ENCODE assay signal across 8 cellular contexts in genomic region chrX:47523713-47524166, GRCh38. TPM values are rescaled to one million over a fixed set of nuclear protein-coding genes. Genes with fewer than 3 reads are reported as not detected.
DNase-seq lines count a peak whose midpoint lies in the region; ATAC-seq and TF ChIP-seq lines count a peak whose summit lies in the region.

No MANE protein-coding gene starts in this region.

- no peak for DNase-seq in T-helper 1 cell
- no peak for DNase-seq in activated CD8-positive, alpha-beta T cell treated with anti-CD3 and anti-CD28 coated beads for 36 hours
- no peak for DNase-seq in stimulated activated naive CD8-positive, alpha-beta T cell treated with anti-CD3 and anti-CD28 coated beads, Interleukin-15, amount 100 ng/mL, for 72 hours
- no peak for DNase-seq in mesenteric fat pad (ENCODE audit: low spot score)
- no peak for DNase-seq in glomerular visceral epithelial cell (ENCODE audit: extremely low spot score)

- no peaks in the 10 kb centered on the region for H3K36me3 ChIP-seq in iPS-18a (ENCODE audit: control insufficient read depth, low read depth, low read length)

- CTCF ChIA-PET in activated CD8-positive, alpha-beta T cell treated with anti-CD3 and anti-CD28 coated beads for 36 hours (lab: Charles Lee), result interaction anchor here (0.6 to 3.0 kb wide), 28 partner anchors 9 to 687 kb away, joined by 3 to 15 read pairs (median 4); partner anchors contain the start of genes RBM10 and RP2

- no peaks in the 10 kb centered on the region for H3K36me3 Mint-ChIP-seq in T-helper 1 cell treated with Interleukin-12 subunit alpha and Interleukin-12 subunit beta and Interleukin-4 antibody, amounts not matched to agents 30 μg/mL and 1 μg/mL, for 36 hours (ENCODE audit: low read depth)
- H3K36me3 Mint-ChIP-seq in activated CD8-positive, alpha-beta T cell treated with anti-CD3 and anti-CD28 coated beads for 36 hours (ENCODE audit: low read depth), result no peaks in the 10 kb centered on the region

- no peak overlapping the region for H3K9ac ChIP-seq in iPS-18a (ENCODE audit: low read length)

- H3K9me3 Mint-ChIP-seq in T-helper 1 cell treated with Interleukin-12 subunit alpha and Interleukin-12 subunit beta and Interleukin-4 antibody, amounts not matched to agents 30 μg/mL and 1 μg/mL, for 36 hours, result no peaks in the 10 kb centered on the region
- H3K9me3 Mint-ChIP-seq in activated CD8-positive, alpha-beta T cell treated with anti-CD3 and anti-CD28 coated beads for 36 hours, result no peaks in the 10 kb centered on the region
- H3K9me3 Mint-ChIP-seq in stimulated activated naive CD8-positive, alpha-beta T cell treated with anti-CD3 and anti-CD28 coated beads, Interleukin-15, amount 100 ng/mL, for 72 hours, result no peaks in the 10 kb centered on the region

- POLR2A ChIA-PET in activated CD8-positive, alpha-beta T cell treated with anti-CD3 and anti-CD28 coated beads for 36 hours (lab: Charles Lee), result interaction anchor here (0.9 to 1.1 kb wide), 2 partner anchors 27 to 332 kb away, joined by 3 to 4 read pairs; no protein-coding TSS in a partner anchor

- no peak for ATAC-seq in activated CD8-positive, alpha-beta T cell treated with anti-CD3 and anti-CD28 coated beads for 36 hours
- ATAC-seq in stimulated activated naive CD8-positive, alpha-beta T cell treated with anti-CD3 and anti-CD28 coated beads, Interleukin-15, amount 100 ng/mL, for 72 hours, result peak; percentile 22
- ATAC-seq in HG03280 (IDR thresholded peaks at IDR 0.05; ENCODE audit: unreplicated experiment), result no peak

- peak overlapping the region; percentile 56 for H3K4me3 ChIP-seq in iPS-18a (ENCODE audit: low read length)

- no peak for TF ChIP-seq CTCF in activated CD8-positive, alpha-beta T cell treated with anti-CD3 and anti-CD28 coated beads for 36 hours (IDR thresholded peaks at IDR 0.05)

- H3K27ac ChIP-seq in iPS-18a (ENCODE audit: low read length), result no peak overlapping the region

- H3K4me3 Mint-ChIP-seq in T-helper 1 cell treated with Interleukin-12 subunit alpha and Interleukin-12 subunit beta and Interleukin-4 antibody, amounts not matched to agents 30 μg/mL and 1 μg/mL, for 36 hours, result peak overlapping the region; percentile 67
- H3K4me3 Mint-ChIP-seq in activated CD8-positive, alpha-beta T cell treated with anti-CD3 and anti-CD28 coated beads for 36 hours, result peak overlapping the region; percentile 64
- peak overlapping the region; percentile 73 for H3K4me3 Mint-ChIP-seq in stimulated activated naive CD8-positive, alpha-beta T cell treated with anti-CD3 and anti-CD28 coated beads, Interleukin-15, amount 100 ng/mL, for 72 hours

- no peaks in the 10 kb centered on the region for H3K27me3 ChIP-seq in iPS-18a (ENCODE audit: control insufficient read depth, insufficient read depth, low read length)

- H3K4me1 ChIP-seq in iPS-18a (ENCODE audit: control insufficient read depth, low read depth, low read length), result no peaks in the 10 kb centered on the region

- no peaks in the 10 kb centered on the region for H3K27me3 Mint-ChIP-seq in T-helper 1 cell treated with Interleukin-12 subunit alpha and Interleukin-12 subunit beta and Interleukin-4 antibody, amounts not matched to agents 30 μg/mL and 1 μg/mL, for 36 hours (ENCODE audit: low read depth)
- no peaks in the 10 kb centered on the region for H3K27me3 Mint-ChIP-seq in activated CD8-positive, alpha-beta T cell treated with anti-CD3 and anti-CD28 coated beads for 36 hours
- no peaks in the 10 kb centered on the region for H3K27me3 Mint-ChIP-seq in stimulated activated naive CD8-positive, alpha-beta T cell treated with anti-CD3 and anti-CD28 coated beads, Interleukin-15, amount 100 ng/mL, for 72 hours

- peaks cover 4% of the 10 kb centered on the region for H3K4me1 Mint-ChIP-seq in T-helper 1 cell treated with Interleukin-12 subunit alpha and Interleukin-12 subunit beta and Interleukin-4 antibody, amounts not matched to agents 30 μg/mL and 1 μg/mL, for 36 hours (ENCODE audit: low read depth)
- no peaks in the 10 kb centered on the region for H3K4me1 Mint-ChIP-seq in activated CD8-positive, alpha-beta T cell treated with anti-CD3 and anti-CD28 coated beads for 36 hours (ENCODE audit: low read depth)
- H3K4me1 Mint-ChIP-seq in stimulated activated naive CD8-positive, alpha-beta T cell treated with anti-CD3 and anti-CD28 coated beads, Interleukin-15, amount 100 ng/mL, for 72 hours, result no peaks in the 10 kb centered on the region

- intact Hi-C loops in activated CD8-positive, alpha-beta T cell treated with anti-CD3 and anti-CD28 coated beads for 36 hours (cut with micrococcal nuclease), result loop anchor here (5.0 kb wide), 1 partner anchor 331 kb away; the partner anchor contains the start of gene UBA1

- peaks cover 6% of the 10 kb centered on the region for H3K9me3 ChIP-seq in iPS-18a (ENCODE audit: control insufficient read depth, low read depth, low read length)

- no peak overlapping the region for H3K27ac Mint-ChIP-seq in T-helper 1 cell treated with Interleukin-12 subunit alpha and Interleukin-12 subunit beta and Interleukin-4 antibody, amounts not matched to agents 30 μg/mL and 1 μg/mL, for 36 hours
- H3K27ac Mint-ChIP-seq in activated CD8-positive, alpha-beta T cell treated with anti-CD3 and anti-CD28 coated beads for 36 hours, result no peak overlapping the region
- H3K27ac Mint-ChIP-seq in stimulated activated naive CD8-positive, alpha-beta T cell treated with anti-CD3 and anti-CD28 coated beads, Interleukin-15, amount 100 ng/mL, for 72 hours, result no peak overlapping the region

RNA-seq across cellular contexts. Expression of gene ARAF, which starts 37.3 kb away (rescaled TPM):
- 10 to 100 TPM; 53.9 to 60.9 TPM for total RNA-seq in activated CD8-positive, alpha-beta T cell treated with anti-CD3 and anti-CD28 coated beads for 36 hours
- 70.9 TPM for total RNA-seq in mesenteric fat pad

RNA-seq across cellular contexts. Expression of gene ZNF41, which starts 40.7 kb away (rescaled TPM):
- total RNA-seq in activated CD8-positive, alpha-beta T cell treated with anti-CD3 and anti-CD28 coated beads for 36 hours, result 10 to 100 TPM; 10.6 TPM
- 8.0 TPM for total RNA-seq in mesenteric fat pad

RNA-seq across cellular contexts. Expression of gene TIMP1, which starts 58.5 kb away (rescaled TPM):
- total RNA-seq in activated CD8-positive, alpha-beta T cell treated with anti-CD3 and anti-CD28 coated beads for 36 hours, result 1 to 10 TPM; 3.0 to 4.3 TPM
- total RNA-seq in mesenteric fat pad, result 410 TPM

Comparison
In these comparisons a context has a peak if more than half of its experiments do, and no peak if none do; other contexts are left out.
1. RNA of gene TIMP1, which starts 58.5 kb away (total RNA-seq): 410 TPM in mesenteric fat pad (single experiment); 3.0 to 4.3 TPM in activated CD8-positive, alpha-beta T cell treated with anti-CD3 and anti-CD28 coated beads for 36 hours; every median in the first group is over 10 times any median in the second.
2. Peak in every context shown above with its lines, with median percentiles within 50 percentile points of each other: H3K4me3 Mint-ChIP-seq.